15 cellular contexts compared by ENCODE assay signal in the genomic region with DNA sequence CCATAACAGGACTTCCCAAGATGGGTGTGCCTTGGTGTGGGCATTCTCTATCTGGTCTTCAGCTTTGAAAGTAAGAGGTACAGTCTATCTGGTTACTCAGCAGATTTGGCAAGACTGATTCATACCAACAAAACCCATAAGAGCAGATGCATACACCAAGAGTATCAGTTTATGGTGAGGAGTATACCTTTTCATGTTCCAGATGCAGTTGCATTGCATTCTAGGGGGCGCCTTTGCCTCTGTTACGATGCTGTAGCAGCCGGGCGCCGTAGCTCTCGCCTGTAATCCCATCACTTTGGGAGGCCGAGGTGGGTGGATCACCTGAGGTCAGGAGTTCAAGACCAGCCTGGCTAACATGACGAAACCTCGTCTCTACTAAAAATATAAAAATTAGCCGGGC. TPM values are rescaled to one million over a fixed set of nuclear protein-coding genes. Genes with fewer than 3 reads are reported as not detected.
DNase-seq lines count a peak whose midpoint lies in the region; ATAC-seq, FAIRE-seq and TF ChIP-seq lines count a peak whose summit lies in the region.
"Had no signal": no experiment of that assay in that cellular context is flagged by ENCODE, and none has a peak within 500 bp of the region (broad histone marks: within the 10 kb centered on the region; RNA-seq: fewer than 3 reads in every experiment).

No MANE protein-coding gene starts in this region.

- DNase-seq in Calu3 (peak; percentile 7), SK-N-DZ (ENCODE audit: low spot score) (peak; percentile 16), fibroblast of mammary gland (ENCODE audit: low read depth) (peak; percentile 16), NCI-H510A (lab: John Stamatoyannopoulos, UW) (no peak), kidney (no peak)
- DNase-seq: CD8-positive, alpha-beta memory T cell; NCI-H187 had no signal

- BruUV-seq in Calu3 (replicated peaks; lab: Mats Ljungman, UMichigan) = no TSS peak

- FAIRE-seq in kidney (lab: Jason Lieb, UNC) = no peak
- FAIRE-seq: colon, frontal cortex had no signal

- H3K27ac ChIP-seq in kidney (ENCODE audit: low read depth in 2 of 2, low read length in 2 of 2) = no peak overlapping the region

- H3K36me3 ChIP-seq in kidney (ENCODE audit: control insufficient read depth in 1 of 2, insufficient read depth in 2 of 2, low read length in 2 of 2) = peaks cover 25 to 34% of the 10 kb centered on the region in 2 donors

- H3K9me3 Mint-ChIP-seq in Calu3 (ENCODE audit: low read depth, unreplicated experiment) = no peaks in the 10 kb centered on the region
- H3K9me3 Mint-ChIP-seq: activated T-helper 2 cell treated with anti-CD3 and anti-CD28 coated beads, Interferon-gamma antibody, Interleukin-2, Interleukin-4, amounts not matched to agents 10 μg/mL and 5 μg/mL and 100 μg/mL, durations not matched to agents 14 hours and 24 hours and 36 hours; CD8-positive, alpha-beta memory T cell; natural killer cell treated with Interleukin-12 subunit alpha and Interleukin-12 subunit beta and Interleukin-15 and Interleukin-18, amount 100 ng/mL, for 72 hours had no signal

- no peaks in the 10 kb centered on the region for H3K27me3 Mint-ChIP-seq in Calu3 (ENCODE audit: unreplicated experiment)
- H3K27me3 Mint-ChIP-seq: CD8-positive, alpha-beta memory T cell; natural killer cell treated with Interleukin-12 subunit alpha and Interleukin-12 subunit beta and Interleukin-15 and Interleukin-18, amount 100 ng/mL, for 72 hours had no signal

- CTCF ChIA-PET in Calu3 (lab: Charles Lee) = interaction anchor here (0.6 kb wide), 1 partner anchor 78 kb away, joined by 6 read pairs; no protein-coding TSS in a partner anchor

- no peak for TF ChIP-seq CTCF in Calu3 (IDR thresholded peaks at IDR 0.05; ENCODE audit: unreplicated experiment)
- peak; percentile 37 for TF ChIP-seq CTCF in GM12873 (IDR thresholded peaks at IDR 0.05; ENCODE audit: insufficient read depth, low read depth, low read length, missing control alignments)
- TF ChIP-seq CTCF in fibroblast of mammary gland (conservative IDR thresholded peaks at IDR 0.05; ENCODE audit: control insufficient read depth, insufficient read depth, low read depth, low read length) = no peak
- no peak for TF ChIP-seq CTCF in kidney (IDR thresholded peaks at IDR 0.05; ENCODE audit: borderline replicate concordance, extremely low read depth, insufficient read depth)

- ATAC-seq in GM21528 (IDR thresholded peaks at IDR 0.05; ENCODE audit: low FRiP score, unreplicated experiment) = no peak
- ATAC-seq in GM21447 (IDR thresholded peaks at IDR 0.05; ENCODE audit: unreplicated experiment) = no peak
- ATAC-seq: left colon; natural killer cell treated with Interleukin-12 subunit alpha and Interleukin-12 subunit beta and Interleukin-15 and Interleukin-18, amount 100 ng/mL, for 72 hours had no signal

- H3K9me3 ChIP-seq in kidney (ENCODE audit: control insufficient read depth in 1 of 2, low read length in 2 of 2) = no peaks in the 10 kb centered on the region

- H3K36me3 Mint-ChIP-seq in Calu3 (ENCODE audit: insufficient read depth, unreplicated experiment) = peaks cover 58% of the 10 kb centered on the region

- no peaks in the 10 kb centered on the region for H3K4me1 Mint-ChIP-seq in Calu3 (ENCODE audit: low read depth, unreplicated experiment)

- H3K4me3 ChIP-seq in fibroblast of mammary gland (ENCODE audit: control insufficient read depth, low read depth, low read length) (no peak overlapping the region), kidney (ENCODE audit: low read length in 2 of 2) (no peak overlapping the region)

- H3K4me1 ChIP-seq in kidney (ENCODE audit: control insufficient read depth in 1 of 2, insufficient read depth in 1 of 2, low read depth in 1 of 2, low read length in 2 of 2) = no peaks in the 10 kb centered on the region

- H3K27ac Mint-ChIP-seq in Calu3 (ENCODE audit: unreplicated experiment) = no peak overlapping the region
- H3K27ac Mint-ChIP-seq: activated T-helper 2 cell treated with anti-CD3 and anti-CD28 coated beads, Interferon-gamma antibody, Interleukin-2, Interleukin-4, amounts not matched to agents 10 μg/mL and 5 μg/mL and 100 μg/mL, durations not matched to agents 14 hours and 24 hours and 36 hours; natural killer cell treated with Interleukin-12 subunit alpha and Interleukin-12 subunit beta and Interleukin-15 and Interleukin-18, amount 100 ng/mL, for 72 hours had no signal

- intact Hi-C loops in Calu3 (cut with micrococcal nuclease; ENCODE audit: unreplicated experiment) = no loop called here
- intact Hi-C loops in kidney (cut with DNase I) = no loop called here

- H3K9ac ChIP-seq in kidney (ENCODE audit: low read length in 2 of 2) = no peak overlapping the region

- H3K4me3 Mint-ChIP-seq in Calu3 (ENCODE audit: low read depth, unreplicated experiment) = no peak overlapping the region
- H3K4me3 Mint-ChIP-seq: CD8-positive, alpha-beta memory T cell; natural killer cell treated with Interleukin-12 subunit alpha and Interleukin-12 subunit beta and Interleukin-15 and Interleukin-18, amount 100 ng/mL, for 72 hours had no signal

RNA-seq across cellular contexts. Expression of a gene that starts 31.1 kb away (rescaled TPM):
- total RNA-seq in Calu3 (2022) (4.4 and 4.9 TPM in 2 replicates), kidney (7.1 TPM)
- polyA plus RNA-seq in SK-N-DZ (2014; cell fraction: cytosol; rRNA removed) = 12.3 and 14.3 TPM in 2 replicates
- polyA plus RNA-seq in SK-N-DZ (2014; cell fraction: nucleus; rRNA removed) = 43.4 and 52.2 TPM in 2 replicates
- 0.30 TPM for polyA plus RNA-seq in kidney (ENCODE audit: insufficient read depth, low read depth, low replicate concordance)

RNA-seq across cellular contexts. Expression of a gene that starts 46.3 kb away (rescaled TPM):
- total RNA-seq in Calu3 (2022) = 44.0 and 49.9 TPM in 2 replicates
- 78.8 and 84.8 TPM in 2 replicates for polyA plus RNA-seq in SK-N-DZ (2014; cell fraction: cytosol; rRNA removed)
- 168 and 203 TPM in 2 replicates for polyA plus RNA-seq in SK-N-DZ (2014; cell fraction: nucleus; rRNA removed)
- total RNA-seq in kidney = 15.2 TPM
- polyA plus RNA-seq in kidney (ENCODE audit: insufficient read depth, low read depth, low replicate concordance) = 20.0 TPM

RNA-seq across cellular contexts. Expression of a gene that starts 47.0 kb away (rescaled TPM):
- total RNA-seq in Calu3 (2022) (9.5 and 12.3 TPM in 2 replicates), kidney (6.1 TPM)
- 14.3 and 17.2 TPM in 2 replicates for polyA plus RNA-seq in SK-N-DZ (2014; cell fraction: cytosol; rRNA removed)
- 9.7 and 9.8 TPM in 2 replicates for polyA plus RNA-seq in SK-N-DZ (2014; cell fraction: nucleus; rRNA removed)
- polyA plus RNA-seq in kidney (ENCODE audit: insufficient read depth, low read depth, low replicate concordance) = 17.1 TPM

RNA-seq across cellular contexts. Expression of a gene that starts 51.5 kb away (rescaled TPM):
- total RNA-seq in Calu3 (2022) (50.9 and 52.1 TPM in 2 replicates), kidney (42.6 TPM)
- polyA plus RNA-seq in SK-N-DZ (2014; cell fraction: cytosol; rRNA removed) = 39.9 and 43.7 TPM in 2 replicates
- 26.0 and 33.8 TPM in 2 replicates for polyA plus RNA-seq in SK-N-DZ (2014; cell fraction: nucleus; rRNA removed)
- polyA plus RNA-seq in kidney (ENCODE audit: insufficient read depth, low read depth, low replicate concordance) = 20.4 TPM

RNA-seq across cellular contexts. Expression of a gene that starts 52.7 kb away (rescaled TPM):
- total RNA-seq in Calu3 (2022) = 22.6 and 23.0 TPM in 2 replicates
- 29.0 and 31.4 TPM in 2 replicates for polyA plus RNA-seq in SK-N-DZ (2014; cell fraction: cytosol; rRNA removed)
- polyA plus RNA-seq in SK-N-DZ (2014; cell fraction: nucleus; rRNA removed) = 51.5 and 82.6 TPM in 2 replicates
- total RNA-seq in kidney = 30.2 TPM
- polyA plus RNA-seq in kidney (ENCODE audit: insufficient read depth, low read depth, low replicate concordance) = 38.3 TPM

Comparison
In these comparisons a context has a peak if more than half of its experiments do, and no peak if none do; other contexts are left out.
1. DNase-seq: peak in Calu3 (single experiment), SK-N-DZ (single experiment) and fibroblast of mammary gland (single experiment); none in NCI-H510A (single experiment) and kidney (single experiment).